In the genomic region with DNA sequence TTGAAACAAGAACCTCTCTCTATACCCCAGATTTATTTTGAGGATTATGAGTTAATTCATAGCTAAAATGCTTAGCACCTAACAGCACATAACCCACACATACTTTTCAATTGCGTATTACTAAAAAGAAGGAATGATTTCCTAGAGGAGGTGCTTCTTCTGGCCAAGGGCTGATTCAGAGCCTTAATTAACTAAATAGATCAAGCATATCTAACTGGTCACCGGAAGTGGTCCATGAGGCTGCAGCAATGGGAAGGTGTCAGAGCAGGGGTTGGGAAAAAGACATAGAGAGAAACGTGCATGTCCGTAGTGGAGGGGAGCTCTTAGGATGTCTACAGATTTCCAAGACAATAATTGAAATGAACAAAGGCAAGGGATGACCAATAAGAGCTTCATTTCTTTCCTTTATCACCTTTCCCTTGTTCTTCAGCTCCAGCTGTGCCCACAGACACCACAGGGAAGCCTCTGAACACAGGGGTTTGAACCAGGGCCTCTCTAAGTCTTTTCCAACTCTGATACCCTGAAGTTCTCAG, we compare ENCODE assay signal across 20 cellular contexts. TPM values are rescaled to one million over a fixed set of nuclear protein-coding genes. Genes with fewer than 3 reads are reported as not detected.
A peak's percentile ranks its signal among the peaks of the same experiment; 100 is the strongest.
DNase-seq lines count a peak whose midpoint lies in the region; FAIRE-seq and TF ChIP-seq lines count a peak whose summit lies in the region.
"Had no signal": no experiment of that assay in that cellular context is flagged by ENCODE, and none has a peak within 500 bp of the region (broad histone marks: within the 10 kb centered on the region; RNA-seq: fewer than 3 reads in every experiment).

No MANE protein-coding gene starts in this region.

- no peaks in the 10 kb centered on the region for H3K79me1 ChIP-seq in H9 (ENCODE audit: insufficient read depth, low read depth, low read length, poor library complexity, severe bottlenecking)

- H2AFZ ChIP-seq in H9 (ENCODE audit: low read length) = no peak overlapping the region
- H2AFZ ChIP-seq: GM23248 had no signal

- H3K4me1 ChIP-seq in H9 (ENCODE audit: insufficient read depth, low read length) = peaks cover 3% of the 10 kb centered on the region; the same call in 1 of the 2 replicates
- peaks cover 14% of the 10 kb centered on the region for H3K4me1 ChIP-seq in endocrine pancreas (ENCODE audit: control insufficient read depth, insufficient read depth, low read length)
- H3K4me1 ChIP-seq in muscle layer of duodenum (ENCODE audit: control insufficient read depth in 1 of 2, insufficient read depth in 2 of 2, low read length in 2 of 2) = peaks cover 0 to 11% of the 10 kb centered on the region in 2 donors
- peaks cover 37 to 40% of the 10 kb centered on the region in 2 donors for H3K4me1 ChIP-seq in thyroid gland

- H2BK15ac ChIP-seq in H9 (ENCODE audit: low read depth, low read length) = no peak overlapping the region

- H3K14ac ChIP-seq in H9 (ENCODE audit: insufficient read depth, low read length) = no peak overlapping the region

- H3K36me3 Mint-ChIP-seq in H9 (ENCODE audit: insufficient read depth in 1 of 3, low read depth in 3 of 3) = peaks cover 0 to 10% (median 8%) of the 10 kb centered on the region in 3 experiments; a peak in 5 of 7 replicates

- peaks cover 58 to 63% of the 10 kb centered on the region in 2 experiments for H3K4me1 Mint-ChIP-seq in H9

- H3K27me3 ChIP-seq in H9 (ENCODE audit: insufficient read depth, low read length) (no peaks in the 10 kb centered on the region), endocrine pancreas (ENCODE audit: control insufficient read depth, insufficient read depth, low read length) (no peaks in the 10 kb centered on the region), muscle layer of duodenum (ENCODE audit: low read depth, low read length) (no peaks in the 10 kb centered on the region), thyroid gland (no peaks in the 10 kb centered on the region)

- no peak overlapping the region for H3K56ac ChIP-seq in H9 (ENCODE audit: insufficient read length, low read depth, low read length)

- H3K9me3 Mint-ChIP-seq in H9 = peaks cover 7 to 8% of the 10 kb centered on the region in 2 experiments; a peak in 4 of 5 replicates

- H3K36me3 ChIP-seq in endocrine pancreas (ENCODE audit: control insufficient read depth, insufficient read depth, low read length) = no peaks in the 10 kb centered on the region
- no peaks in the 10 kb centered on the region for H3K36me3 ChIP-seq in muscle layer of duodenum (ENCODE audit: control insufficient read depth in 1 of 2, insufficient read depth in 2 of 2, low read length in 2 of 2)
- H3K36me3 ChIP-seq in thyroid gland = no peaks in the 10 kb centered on the region
- H3K36me3 ChIP-seq: lower lobe of right lung had no signal

- H4K91ac ChIP-seq in H9 (ENCODE audit: insufficient read length, low read depth, low read length) = no peak overlapping the region

- H3K4me2 ChIP-seq in H9 (ENCODE audit: insufficient read depth, insufficient read length, low read length) = no peak overlapping the region

- TF ChIP-seq CTCF in H9 (conservative IDR thresholded peaks at IDR 0.05) = no peak
- TF ChIP-seq CTCF in thyroid gland (IDR thresholded peaks at IDR 0.05) = no peak

- intact Hi-C loops in thyroid gland (cut with DNase I) = no loop called here

- H3K27ac Mint-ChIP-seq in H9 = peak overlapping the region in 2 of 3 experiments; percentile 80 to 82; a peak in 6 of 7 replicates
- H3K27ac Mint-ChIP-seq: activated CD4-positive, alpha-beta T cell treated with anti-CD3 and anti-CD28 coated beads, Interleukin-2, amount 10 ng/mL, durations not matched to agents 7 days and 5 days; activated CD8-positive, alpha-beta memory T cell treated with anti-CD3 and anti-CD28 coated beads, Interleukin-2, amount 10 ng/mL, durations not matched to agents 7 days and 5 days; activated naive CD4-positive, alpha-beta T cell treated with anti-CD3 and anti-CD28 coated beads, Interleukin-2, amount 10 ng/mL, durations not matched to agents 7 days and 5 days had no signal

- no peak overlapping the region for H4K5ac ChIP-seq in H9 (ENCODE audit: insufficient read length, low read depth, low read length)

- no peaks in the 10 kb centered on the region for H4K20me1 ChIP-seq in H9 (ENCODE audit: control insufficient read depth, insufficient read depth, insufficient read length)

- no peak for FAIRE-seq in frontal cortex (lab: Jason Lieb, UNC)
- FAIRE-seq: urothelium cell line had no signal

- no peak overlapping the region for H2BK5ac ChIP-seq in H9 (ENCODE audit: insufficient read length, low read length)

- no peak overlapping the region for H3K18ac ChIP-seq in H9 (ENCODE audit: insufficient read length, low read depth, low read length)

- no peak overlapping the region for H2BK120ac ChIP-seq in H9 (ENCODE audit: low read depth, low read length, poor library complexity, severe bottlenecking)

- WGBS in H9 (ENCODE audit: extremely low coverage, insufficient read length, low lambda C conversion rate) = no CpG with 5 or more reads among the region's 4 CpGs
- WGBS in thyroid gland, 2 donors = 71 to 86% methylated on average over 4 of the region's 4 CpGs

- H3K27ac ChIP-seq in H9 (ENCODE audit: insufficient read length, low read depth, low read length) = no peak overlapping the region
- H3K27ac ChIP-seq in muscle layer of duodenum (ENCODE audit: low read length) = peak overlapping the region; percentile 71
- peak overlapping the region; percentile 78 to 91 (median 89) for H3K27ac ChIP-seq in thyroid gland
- H3K27ac ChIP-seq: GM23248, lower lobe of right lung had no signal

- H3T11ph ChIP-seq in H9 (ENCODE audit: low read length) = no peak overlapping the region

- H3K4me3 ChIP-seq in endocrine pancreas (ENCODE audit: control insufficient read depth, insufficient read depth, low read length) = peak overlapping the region; percentile 61
- peak overlapping the region in 1 of 2 donors; percentile 30 for H3K4me3 ChIP-seq in muscle layer of duodenum (ENCODE audit: low read depth in 1 of 2, low read length in 2 of 2)
- peak overlapping the region in 2 of 3 donors; percentile 6 to 20 for H3K4me3 ChIP-seq in thyroid gland (replicated peaks in 1 of 3)
- H3K4me3 ChIP-seq: GM23248, lower lobe of right lung had no signal

- no peak overlapping the region for H4K8ac ChIP-seq in H9 (replicated peaks; ENCODE audit: insufficient read length, low read depth, low read length)

- no peaks in the 10 kb centered on the region for H3K79me2 ChIP-seq in H9 (ENCODE audit: insufficient read depth, low read length)

- H3K27me3 Mint-ChIP-seq in H9 (ENCODE audit: low read depth) = no peaks in the 10 kb centered on the region

- H2BK20ac ChIP-seq in H9 (ENCODE audit: low read depth, low read length, poor library complexity, severe bottlenecking) = no peak overlapping the region

- no peak overlapping the region for H2AK5ac ChIP-seq in H9 (ENCODE audit: insufficient read length, low read length)

- H3K9me3 ChIP-seq in H9 (ENCODE audit: control insufficient read depth, low read depth, low read length) (no peaks in the 10 kb centered on the region), endocrine pancreas (ENCODE audit: control insufficient read depth, low read length) (no peaks in the 10 kb centered on the region), muscle layer of duodenum (ENCODE audit: control insufficient read depth in 1 of 2, low read length in 2 of 2) (no peaks in the 10 kb centered on the region), thyroid gland (no peaks in the 10 kb centered on the region)
- H3K9me3 ChIP-seq: lower lobe of right lung had no signal

- H3K23me2 ChIP-seq in H9 (ENCODE audit: insufficient read length, low read depth, low read length, poor library complexity, severe bottlenecking) = no peaks in the 10 kb centered on the region

- H2BK12ac ChIP-seq in H9 (ENCODE audit: insufficient read length, low read depth, low read length) = no peak overlapping the region

- no peak overlapping the region for H3K23ac ChIP-seq in H9 (ENCODE audit: insufficient read length, low read depth, low read length)

- H3K9ac ChIP-seq in H9 (ENCODE audit: extremely low read depth, insufficient read length, low read length) (no peak overlapping the region), endocrine pancreas (ENCODE audit: control insufficient read depth, insufficient read depth, low read length) (peak overlapping the region; percentile 16)
- H3K9ac ChIP-seq: GM23248 had no signal

- no peak for TF ChIP-seq POLR2A in thyroid gland (IDR thresholded peaks at IDR 0.05)

- H3K4me3 Mint-ChIP-seq in H9 = no peak overlapping the region
- H3K4me3 Mint-ChIP-seq: activated CD4-positive, alpha-beta T cell treated with anti-CD3 and anti-CD28 coated beads, Interleukin-2, amount 10 ng/mL, durations not matched to agents 7 days and 5 days; activated CD8-positive, alpha-beta memory T cell treated with anti-CD3 and anti-CD28 coated beads, Interleukin-2, amount 10 ng/mL, durations not matched to agents 7 days and 5 days; activated naive CD4-positive, alpha-beta T cell treated with anti-CD3 and anti-CD28 coated beads, Interleukin-2, amount 10 ng/mL, durations not matched to agents 7 days and 5 days had no signal

- DNase-seq in H9 = no peak
- DNase-seq in thyroid gland = no peak
- DNase-seq in frontal cortex (ENCODE audit: low spot score in 2 of 2) = no peak
- DNase-seq in DMS79 (lab: John Stamatoyannopoulos, UW) = no peak
- DNase-seq in C1 segment of cervical spinal cord (lab: John Stamatoyannopoulos, UW) = no peak
- DNase-seq: activated CD4-positive, alpha-beta T cell treated with anti-CD3 and anti-CD28 coated beads, Interleukin-2, amount 10 ng/mL, durations not matched to agents 7 days and 5 days; activated CD8-positive, alpha-beta memory T cell treated with anti-CD3 and anti-CD28 coated beads, Interleukin-2, amount 10 ng/mL, durations not matched to agents 7 days and 5 days; activated naive CD4-positive, alpha-beta T cell treated with anti-CD3 and anti-CD28 coated beads, Interleukin-2, amount 10 ng/mL, durations not matched to agents 7 days and 5 days; amygdala; dermis blood vessel endothelial cell; hypothalamus; lower lobe of right lung; NCI-H1105; NCI-H2107; NCI-H446 treated with DMSO at 0.1 percent for 48 hours; T-helper 2 cell had no signal

- H3K4ac ChIP-seq in H9 (ENCODE audit: low read depth, low read length) = no peak overlapping the region

RNA-seq across cellular contexts. Expression of gene HGD, which starts 0.5 kb away (rescaled TPM):
- 0.33 TPM in 1 of 2 replicates, not detected in the other for total RNA-seq in H9 (2021)
- total RNA-seq in thyroid gland = 100 to 1,000 TPM in 1 of 4 donors, 10 to 100 TPM in 3; 36.8 to 136 (median 74.7) TPM
- total RNA-seq in frontal cortex = under 0.01 TPM
- total RNA-seq: GM23248 had no signal

Comparison
In these comparisons a context has a peak if more than half of its experiments do, and no peak if none do; other contexts are left out.
1. RNA of gene HGD, which starts 0.5 kb away (total RNA-seq): 36.8 to 136 TPM in thyroid gland; 0.33 TPM in H9 and under 0.01 TPM in frontal cortex (single experiment); every median in the first group is over 10 times any median in the second.